Comparison of ENCODE assay signal across 23 cellular contexts in the genomic region with DNA sequence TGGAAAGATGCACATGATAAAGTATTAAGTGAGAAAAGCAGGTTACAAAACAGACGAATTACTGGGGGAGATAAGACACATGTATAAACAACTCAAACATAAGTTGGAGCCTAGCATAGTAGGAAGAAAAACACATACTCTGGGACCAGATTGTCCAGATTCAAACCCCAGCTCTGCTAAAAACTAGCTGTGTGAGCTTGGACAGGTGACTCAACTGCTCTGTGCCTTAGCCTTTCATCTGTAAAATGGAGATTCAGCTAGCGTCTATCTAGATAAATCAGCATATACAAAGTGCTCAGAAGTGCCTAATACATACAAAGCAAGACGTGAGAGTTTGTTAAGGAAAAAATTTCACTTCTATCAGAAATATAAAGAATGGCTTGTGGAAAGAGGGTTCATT.
"Had no signal": no experiment of that assay in that cellular context is flagged by ENCODE, and none has a peak within 500 bp of the region (broad histone marks: within the 10 kb centered on the region; RNA-seq: fewer than 3 reads in every experiment).

No MANE protein-coding gene starts in this region.

- H3K4me3 Mint-ChIP-seq: mesothelial cell of epicardium had no signal

- ATAC-seq: gastrocnemius medialis, heart right ventricle, left cardiac atrium, left lung, left ventricle myocardium superior, lower lobe of right lung, mucosa of descending colon had no signal

- H3K9me3 ChIP-seq: esophagus squamous epithelium, gastrocnemius medialis, heart right ventricle, left lung, lower lobe of right lung, mucosa of descending colon had no signal

- H3K9me3 Mint-ChIP-seq: mesothelial cell of epicardium had no signal

- H3K4me1 ChIP-seq: esophagus squamous epithelium, gastrocnemius medialis, heart right ventricle, left lung, lower lobe of right lung had no signal

- H3K27ac Mint-ChIP-seq: mesothelial cell of epicardium had no signal

- H3K4me3 ChIP-seq: coronary artery, dorsolateral prefrontal cortex, esophagus squamous epithelium, gastrocnemius medialis, heart right ventricle, left lung, lower lobe of right lung, mucosa of descending colon had no signal

- H3K36me3 ChIP-seq: esophagus squamous epithelium, gastrocnemius medialis, heart right ventricle, left lung, lower lobe of right lung had no signal

- H3K36me3 Mint-ChIP-seq: mesothelial cell of epicardium had no signal

- H3K4me1 Mint-ChIP-seq: mesothelial cell of epicardium had no signal

- DNase-seq: dermis blood vessel endothelial cell; dorsolateral prefrontal cortex; effector CD4-positive, alpha-beta T cell; effector memory CD4-positive, alpha-beta T cell; esophagus squamous epithelium; foreskin fibroblast; foreskin melanocyte; gastrocnemius medialis; glutamatergic neuron; heart right ventricle; hippocampal formation; left cardiac atrium; left lung; left ventricle myocardium superior; lower lobe of right lung; mesenchymal stem cell; mucosa of descending colon had no signal

- FAIRE-seq: colon, endothelial cell of umbilical vein, islet of Langerhans, keratinocyte had no signal

- H3K27ac ChIP-seq: coronary artery, dorsolateral prefrontal cortex, esophagus squamous epithelium, gastrocnemius medialis, heart right ventricle, left lung, lower lobe of right lung had no signal
